8 cellular contexts compared by ENCODE assay signal in the genomic region with DNA sequence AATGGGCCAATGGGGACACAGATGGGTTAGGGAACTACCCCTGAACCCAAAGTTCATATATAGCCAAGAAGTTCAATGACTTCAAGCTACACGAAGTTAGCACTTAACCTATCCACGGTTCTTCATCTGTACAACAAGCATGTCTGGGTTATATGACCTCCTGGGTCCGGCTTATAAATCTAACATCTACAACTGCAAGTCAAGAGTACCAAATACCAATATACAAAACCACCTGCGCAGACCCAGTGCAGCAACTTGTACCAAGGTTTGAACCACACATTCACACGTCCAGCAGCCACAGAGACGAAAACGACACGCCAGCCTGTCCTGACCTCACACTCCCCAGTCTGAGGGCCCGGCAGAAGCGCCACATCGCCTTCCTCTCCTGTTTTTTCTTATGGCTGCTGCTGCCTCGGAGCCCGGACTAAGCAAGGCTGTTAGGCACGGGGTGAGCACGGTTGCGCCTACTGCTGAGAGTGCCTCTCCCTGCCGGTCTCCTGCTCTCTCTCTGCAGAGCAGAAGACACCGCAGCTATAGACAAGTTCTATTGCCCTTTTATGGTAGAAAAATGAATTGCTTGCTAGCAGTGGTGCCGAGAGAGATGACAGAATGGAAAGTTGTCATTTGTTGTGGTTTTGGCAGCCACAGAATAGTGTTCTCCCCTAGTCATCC.
DNase-seq lines count a peak whose midpoint lies in the region; ATAC-seq, FAIRE-seq and TF ChIP-seq lines count a peak whose summit lies in the region.

No MANE protein-coding gene starts in this region.

- peaks cover 0 to 44% (median 27%) of the 10 kb centered on the region in 11 experiments; a peak in 14 of 22 replicates for H3K36me3 ChIP-seq in BLaER1 treated with 17β-estradiol and CSF1 and Interleukin-3, amounts not matched to agents 10 nM and 100 nM

- no peak for TF ChIP-seq CTCF in D721Med (IDR thresholded peaks at IDR 0.05; ENCODE audit: insufficient read depth, missing control alignments)

- peak overlapping the region in 6 of 10 experiments; percentile 3 to 51 (median 42); a peak in 10 of 20 replicates for H3K4me3 ChIP-seq in BLaER1 treated with 17β-estradiol and CSF1 and Interleukin-3, amounts not matched to agents 10 nM and 100 nM

- H3K4me1 ChIP-seq in BLaER1 treated with 17β-estradiol and CSF1 and Interleukin-3, amounts not matched to agents 10 nM and 100 nM, result peaks cover 85 to 98% (median 93%) of the 10 kb centered on the region in 10 experiments

- peaks cover 0 to 96% (median 0%) of the 10 kb centered on the region in 11 experiments; a peak in 9 of 22 replicates for H4K20me1 ChIP-seq in BLaER1 treated with 17β-estradiol and CSF1 and Interleukin-3, amounts not matched to agents 10 nM and 100 nM

- peak overlapping the region; percentile 81 for H3K4me3 Mint-ChIP-seq in activated T-helper 2 cell treated with anti-CD3 and anti-CD28 coated beads, Interferon-gamma antibody, Interleukin-2, Interleukin-4, amounts not matched to agents 10 μg/mL and 5 μg/mL and 100 μg/mL, durations not matched to agents 14 hours and 24 hours and 36 hours (ENCODE audit: low read depth)

- DNase-seq in NAMALWA (ENCODE audit: low spot score) (peak; percentile 54), left cardiac atrium (no peak), D721Med (ENCODE audit: insufficient read length, low spot score) (no peak), NCI-H2107 (lab: John Stamatoyannopoulos, UW) (no peak)
- peak; percentile 79 for DNase-seq in activated T-helper 2 cell treated with anti-CD3 and anti-CD28 coated beads, Interferon-gamma antibody, Interleukin-2, Interleukin-4, amounts not matched to agents 10 μg/mL and 5 μg/mL and 100 μg/mL, durations not matched to agents 14 hours and 24 hours and 36 hours (ENCODE audit: low spot score)
- peak; percentile 60 to 69 for DNase-seq in stimulated activated CD4-positive, alpha-beta T cell treated with anti-CD3 and anti-CD28 coated beads, Interleukin-15, amount 100 ng/mL, for 48 hours (ENCODE audit: low read depth in 2 of 2)

- intact Hi-C loops in activated T-helper 2 cell treated with anti-CD3 and anti-CD28 coated beads, Interferon-gamma antibody, Interleukin-2, Interleukin-4, amounts not matched to agents 10 μg/mL and 5 μg/mL and 100 μg/mL, durations not matched to agents 14 hours and 24 hours and 36 hours (cut with micrococcal nuclease), result loop anchor here (2.0 kb wide), 1 partner anchor 52 kb away; no protein-coding TSS in a partner anchor
- intact Hi-C loops in left cardiac atrium (cut with DNase I), result no loop called here

- ATAC-seq in GM21447 (IDR thresholded peaks at IDR 0.05; ENCODE audit: unreplicated experiment) (peak; percentile 40), left cardiac atrium (peak; percentile 12 to 35)

- H3K9ac ChIP-seq in BLaER1 treated with 17β-estradiol and CSF1 and Interleukin-3, amounts not matched to agents 10 nM and 100 nM, result peak overlapping the region; percentile 15 to 78 (median 75); a peak in 21 of 22 replicates

- peak overlapping the region; percentile 23 to 92 (median 86); a peak in 20 of 22 replicates for H3K27ac ChIP-seq in BLaER1 treated with 17β-estradiol and CSF1 and Interleukin-3, amounts not matched to agents 10 nM and 100 nM

- H3K9me3 ChIP-seq in BLaER1 treated with 17β-estradiol and CSF1 and Interleukin-3, amounts not matched to agents 10 nM and 100 nM (replicated peaks in 1 of 11), result no peaks in the 10 kb centered on the region

- H3K27ac Mint-ChIP-seq in activated T-helper 2 cell treated with anti-CD3 and anti-CD28 coated beads, Interferon-gamma antibody, Interleukin-2, Interleukin-4, amounts not matched to agents 10 μg/mL and 5 μg/mL and 100 μg/mL, durations not matched to agents 14 hours and 24 hours and 36 hours, result peak overlapping the region; percentile 94

- peaks cover 89% of the 10 kb centered on the region for H3K4me1 Mint-ChIP-seq in activated T-helper 2 cell treated with anti-CD3 and anti-CD28 coated beads, Interferon-gamma antibody, Interleukin-2, Interleukin-4, amounts not matched to agents 10 μg/mL and 5 μg/mL and 100 μg/mL, durations not matched to agents 14 hours and 24 hours and 36 hours (ENCODE audit: low read depth)

- H3K27me3 Mint-ChIP-seq in activated T-helper 2 cell treated with anti-CD3 and anti-CD28 coated beads, Interferon-gamma antibody, Interleukin-2, Interleukin-4, amounts not matched to agents 10 μg/mL and 5 μg/mL and 100 μg/mL, durations not matched to agents 14 hours and 24 hours and 36 hours (ENCODE audit: low read depth), result no peaks in the 10 kb centered on the region

- H3K27me3 ChIP-seq in BLaER1 treated with 17β-estradiol and CSF1 and Interleukin-3, amounts not matched to agents 10 nM and 100 nM, result no peaks in the 10 kb centered on the region

- no peaks in the 10 kb centered on the region for H3K9me3 Mint-ChIP-seq in activated T-helper 2 cell treated with anti-CD3 and anti-CD28 coated beads, Interferon-gamma antibody, Interleukin-2, Interleukin-4, amounts not matched to agents 10 μg/mL and 5 μg/mL and 100 μg/mL, durations not matched to agents 14 hours and 24 hours and 36 hours

- peaks cover 51% of the 10 kb centered on the region for H3K36me3 Mint-ChIP-seq in activated T-helper 2 cell treated with anti-CD3 and anti-CD28 coated beads, Interferon-gamma antibody, Interleukin-2, Interleukin-4, amounts not matched to agents 10 μg/mL and 5 μg/mL and 100 μg/mL, durations not matched to agents 14 hours and 24 hours and 36 hours (ENCODE audit: low read depth)

- peak overlapping the region; percentile 75 to 94 (median 93) for H3K4me2 ChIP-seq in BLaER1 treated with 17β-estradiol and CSF1 and Interleukin-3, amounts not matched to agents 10 nM and 100 nM

- no peak for FAIRE-seq in D721Med (lab: Jason Lieb, UNC)

Comparison
In these comparisons a context has a peak if more than half of its experiments do, and no peak if none do; other contexts are left out.
1. DNase-seq: peak in NAMALWA (single experiment), activated T-helper 2 cell treated with anti-CD3 and anti-CD28 coated beads, Interferon-gamma antibody, Interleukin-2, Interleukin-4, amounts not matched to agents 10 μg/mL and 5 μg/mL and 100 μg/mL, durations not matched to agents 14 hours and 24 hours and 36 hours (single experiment) and stimulated activated CD4-positive, alpha-beta T cell treated with anti-CD3 and anti-CD28 coated beads, Interleukin-15, amount 100 ng/mL, for 48 hours (2 of 2); none in left cardiac atrium (single experiment), D721Med (single experiment) and NCI-H2107 (single experiment).